32 cellular contexts compared by ENCODE assay signal in genomic region chr3:134397755-134398154, GRCh38. TPM values are rescaled to one million over a fixed set of nuclear protein-coding genes. Genes with fewer than 3 reads are reported as not detected.
"Had no signal": no experiment of that assay in that cellular context is flagged by ENCODE, and none has a peak within 500 bp of the region (broad histone marks: within the 10 kb centered on the region; RNA-seq: fewer than 3 reads in every experiment).

No MANE protein-coding gene starts in this region.

- H3K4me3 ChIP-seq: gastrocnemius medialis, heart left ventricle had no signal

- ATAC-seq: activated CD4-positive, alpha-beta T cell treated with anti-CD3 and anti-CD28 coated beads for 36 hours; activated CD8-positive, alpha-beta memory T cell treated with anti-CD3 and anti-CD28 coated beads, Interleukin-2, amount 10 ng/mL, durations not matched to agents 7 days and 5 days; activated CD8-positive, alpha-beta T cell treated with anti-CD3 and anti-CD28 coated beads, Interleukin-2, amount 10 ng/mL, durations not matched to agents 7 days and 5 days; esophagus mucosa; foreskin keratinocyte; gastrocnemius medialis; heart left ventricle had no signal

- FAIRE-seq: astrocyte, bronchial epithelial cell, colon, endometrium had no signal

- H3K36me3 ChIP-seq: brain microvascular endothelial cell, gastrocnemius medialis, heart left ventricle had no signal

- H3K4me1 ChIP-seq: foreskin keratinocyte had no signal

- H3K27ac ChIP-seq: brain microvascular endothelial cell, foreskin keratinocyte, heart left ventricle had no signal

- DNase-seq: activated CD4-positive, alpha-beta memory T cell treated with anti-CD3 and anti-CD28 coated beads for 36 hours; activated CD4-positive, alpha-beta T cell treated with anti-CD3 and anti-CD28 coated beads for 36 hours; activated CD4-positive, alpha-beta T cell treated with anti-CD3 and anti-CD28 coated beads, Interleukin-2, amount 10 ng/mL, durations not matched to agents 24 days and 14 days; activated CD4-positive, CD25-positive, alpha-beta regulatory T cell; activated CD4-positive, CD25-positive, alpha-beta regulatory T cell treated with anti-CD3 and anti-CD28 coated beads, Interleukin-2, amount 50 U/mL, for 72 hours; activated CD8-positive, alpha-beta memory T cell treated with anti-CD3 and anti-CD28 coated beads, Interleukin-2, amount 10 ng/mL, durations not matched to agents 7 days and 5 days; activated CD8-positive, alpha-beta memory T cell treated with anti-CD3 and anti-CD28 coated beads, Interleukin-2, amount 50 U/mL, for 4 hours; activated CD8-positive, alpha-beta T cell treated with anti-CD3 and anti-CD28 coated beads, Interleukin-2, amount 10 ng/mL, durations not matched to agents 7 days and 5 days; activated naive CD4-positive, alpha-beta T cell treated with anti-CD3 and anti-CD28 coated beads for 36 hours; activated T-cell treated with anti-CD3 and anti-CD28 coated beads, Interleukin-2, amount 50 U/mL, for 1 hour; activated T-cell treated with anti-CD3 and anti-CD28 coated beads, Interleukin-2, amount 50 U/mL, for 48 hours; amniotic stem cell; anterior cingulate cortex; caudate nucleus; cortex of kidney; dermis blood vessel endothelial cell; effector CD8-positive, alpha-beta T cell; foreskin keratinocyte; gastrocnemius medialis; glutamatergic neuron; heart left ventricle; T-helper 2 cell had no signal

- H3K27me3 ChIP-seq: brain microvascular endothelial cell, foreskin keratinocyte, heart left ventricle had no signal

RNA-seq across cellular contexts. Expression of gene AMOTL2, which starts 23.5 kb away (rescaled TPM):
- total RNA-seq: activated CD4-positive, alpha-beta T cell treated with anti-CD3 and anti-CD28 coated beads, Interleukin-2, amount 10 ng/mL, durations not matched to agents 24 days and 14 days; activated CD8-positive, alpha-beta memory T cell treated with anti-CD3 and anti-CD28 coated beads for 36 hours; activated CD8-positive, alpha-beta memory T cell treated with anti-CD3 and anti-CD28 coated beads, Interleukin-2, amount 10 ng/mL, durations not matched to agents 7 days and 5 days; activated CD8-positive, alpha-beta T cell treated with anti-CD3 and anti-CD28 coated beads, Interleukin-2, amount 10 ng/mL, durations not matched to agents 7 days and 5 days; activated T-helper 1 cell treated with anti-CD3 and anti-CD28 coated beads, Interleukin-12 subunit alpha, Interleukin-12 subunit beta, Interleukin-2, Interleukin-4 antibody, amounts not matched to agents 30 ng/mL and 10 ng/mL and 1 ng/mL, durations not matched to agents 14 hours and 24 hours and 36 hours; activated T-helper 2 cell treated with anti-CD3 and anti-CD28 coated beads, Interferon-gamma antibody, Interleukin-2, Interleukin-4, amounts not matched to agents 10 μg/mL and 5 μg/mL and 100 μg/mL, durations not matched to agents 14 hours and 24 hours and 36 hours; T-helper 1 cell treated with Interleukin-12 subunit alpha and Interleukin-12 subunit beta and Interleukin-4 antibody, amounts not matched to agents 30 ng/mL and 1 ng/mL, for 36 hours had no signal
